In genomic region chr15:79853492-79854328, GRCh38 we compare ENCODE assay signal across 1 cellular context.
TF ChIP-seq lines count a peak whose summit lies in the region.

No MANE protein-coding gene starts in this region.

TF ChIP-seq in K562, 482 proteins besides CTCF, POLR2A, EP300 and RAD21 (continued from another document):
- 0 out of 2 replicates have a peak, but pooled peaks have one; percentile 4 for TF ChIP-seq AFF4 (CRISPR knock-in tag; IDR thresholded peaks at IDR 0.05)
- TF ChIP-seq SMAD3 (CRISPR knock-in tag; conservative IDR thresholded peaks at IDR 0.05): no peak
- no peak for TF ChIP-seq THRAP3 (IDR thresholded peaks at IDR 0.05; ENCODE audit: borderline replicate concordance)
- TF ChIP-seq SMARCE1 (IDR thresholded peaks at IDR 0.05): peak; percentile 35; the same call in 1 of the 2 replicates
- no peak for TF ChIP-seq XRCC5 (IDR thresholded peaks at IDR 0.05; ENCODE audit: low read depth, low read length)
- TF ChIP-seq TBP (optimal IDR thresholded peaks at IDR 0.05; ENCODE audit: low read depth, low read length): no peak
- peak; percentile 39; the same call in 1 of the 2 replicates for TF ChIP-seq POLR2AphosphoS5 (IDR thresholded peaks at IDR 0.05; ENCODE audit: control insufficient read depth, insufficient read depth, low read depth, low read length)
